In genomic region chr3:184739594-184740505, GRCh38 we compare ENCODE assay signal across 24 cellular contexts. TPM values are rescaled to one million over a fixed set of nuclear protein-coding genes. Genes with fewer than 3 reads are reported as not detected.
DNase-seq lines count a peak whose midpoint lies in the region; ATAC-seq, FAIRE-seq and TF ChIP-seq lines count a peak whose summit lies in the region.
"Had no signal": no experiment of that assay in that cellular context is flagged by ENCODE, and none has a peak within 500 bp of the region (broad histone marks: within the 10 kb centered on the region; RNA-seq: fewer than 3 reads in every experiment).

No MANE protein-coding gene starts in this region.

- H3K27ac Mint-ChIP-seq in astrocyte (ENCODE audit: unreplicated experiment): no peak overlapping the region
- H3K27ac Mint-ChIP-seq: activated naive CD4-positive, alpha-beta T cell treated with anti-CD3 and anti-CD28 coated beads, Interleukin-2, amount 50 U/mL, for 24 hours; immature natural killer cell; natural killer cell treated with Interleukin-12 subunit alpha and Interleukin-12 subunit beta and Interleukin-15 and Interleukin-18, amount 100 ng/mL, for 72 hours had no signal

- no peaks in the 10 kb centered on the region for H4K20me1 ChIP-seq in IMR-90 (ENCODE audit: insufficient read depth, low read length)
- no peaks in the 10 kb centered on the region for H4K20me1 ChIP-seq in astrocyte (ENCODE audit: insufficient read depth, low read length)

- no peak overlapping the region for H3K4ac ChIP-seq in IMR-90 (ENCODE audit: low read depth, low read length)

- no peak for FAIRE-seq in astrocyte (lab: Jason Lieb, UNC)
- FAIRE-seq: frontal cortex, TTC549 had no signal

- no peak overlapping the region for H3K23ac ChIP-seq in IMR-90 (ENCODE audit: low read depth, low read length)

- no peak for TF ChIP-seq CTCF in IMR-90 (conservative IDR thresholded peaks at IDR 0.05; ENCODE audit: low read depth, low read length)
- TF ChIP-seq CTCF in astrocyte (IDR thresholded peaks at IDR 0.05; ENCODE audit: insufficient read depth, low read depth, low read length): no peak
- TF ChIP-seq CTCF in heart right ventricle (IDR thresholded peaks at IDR 0.05): no peak

- CTCF ChIA-PET in IMR-90 (lab: Yijun Ruan, JAX): no interaction called here

- H3K4me3 Mint-ChIP-seq in astrocyte (ENCODE audit: unreplicated experiment): peak overlapping the region; percentile 50
- H3K4me3 Mint-ChIP-seq: activated naive CD4-positive, alpha-beta T cell treated with anti-CD3 and anti-CD28 coated beads, Interleukin-2, amount 50 U/mL, for 24 hours; CD4-positive, alpha-beta memory T cell; immature natural killer cell; natural killer cell treated with Interleukin-12 subunit alpha and Interleukin-12 subunit beta and Interleukin-15 and Interleukin-18, amount 100 ng/mL, for 72 hours had no signal

- H3K4me1 Mint-ChIP-seq in astrocyte (ENCODE audit: low read depth, unreplicated experiment): peaks cover 31% of the 10 kb centered on the region
- H3K4me1 Mint-ChIP-seq: activated naive CD4-positive, alpha-beta T cell treated with anti-CD3 and anti-CD28 coated beads, Interleukin-2, amount 50 U/mL, for 24 hours; CD4-positive, alpha-beta memory T cell; immature natural killer cell had no signal

- H3K27ac ChIP-seq in IMR-90 (ENCODE audit: insufficient read depth, low read length) (no peak overlapping the region), astrocyte (ENCODE audit: low read depth, low read length) (no peak overlapping the region), esophagus (ENCODE audit: low read depth in 2 of 2, low read length in 1 of 2) (peak overlapping the region; percentile 97 to 98), skin epidermis (peak overlapping the region in 14 of 21 experiments; percentile 26 to 90 (median 72)), heart right ventricle (no peak overlapping the region)
- H3K27ac ChIP-seq: KMS-11, parathyroid adenoma, Peyer's patch, SJCRH30, stomach, transverse colon had no signal

- no peak overlapping the region for H3K18ac ChIP-seq in IMR-90 (ENCODE audit: low read depth, low read length)

- POLR2A ChIA-PET in IMR-90 (lab: Charles Lee; ENCODE audit: unreplicated experiment): interaction anchor here (1.2 kb wide), 1 partner anchor 27 kb away, joined by 28 read pairs; the partner anchor contains the start of gene MAGEF1

- dilution Hi-C loops in IMR-90 (cut with HindIII; ENCODE audit: low sequenced_read_pairs, unreplicated experiment): no loop called here

- no peak for DNase-seq in IMR-90
- DNase-seq in astrocyte (ENCODE audit: low read depth): no peak
- no peak for DNase-seq in kidney tubule cell (ENCODE audit: low spot score)
- DNase-seq in heart right ventricle: no peak
- DNase-seq: activated CD4-positive, alpha-beta T cell treated with anti-CD3 and anti-CD28 coated beads for 1 hour; CD4-positive, alpha-beta memory T cell; DMS 273 treated with DMSO at 0.1 percent for 48 hours; immature natural killer cell; left ventricle myocardium superior; right cardiac atrium; stimulated activated CD4-positive, alpha-beta T cell treated with anti-CD3 and anti-CD28 coated beads, Interleukin-12 subunit alpha, Interleukin-12 subunit beta, amount 100 ng/mL, for 4 hours; transverse colon had no signal

- WGBS in IMR-90 (ENCODE audit: extremely low coverage in 2 of 2, insufficient read length in 1 of 2), 2 experiments: 100% methylated on average over 1 of the region's 5 CpGs; no CpG with 5 or more reads in 1 of the 2 experiments
- 73 to 74% methylated on average over 5 of the region's 5 CpGs for WGBS in esophagus, 2 donors
- 91 to 94% methylated on average over 5 of the region's 5 CpGs for WGBS in heart right ventricle, 2 donors

- H3K79me1 ChIP-seq in IMR-90 (ENCODE audit: low read depth in 1 of 2, low read length in 2 of 2): no peaks in the 10 kb centered on the region

- TF ChIP-seq POLR2A in IMR-90 (IDR thresholded peaks at IDR 0.05; ENCODE audit: low read depth, low read length): no peak

- H3K4me3 ChIP-seq in IMR-90 (ENCODE audit: insufficient read depth, low read depth, low read length) (no peak overlapping the region), astrocyte (ENCODE audit: insufficient read depth, low read depth, low read length) (no peak overlapping the region), esophagus (ENCODE audit: low read depth in 1 of 2, low read length in 2 of 2) (no peak overlapping the region), skin epidermis (no peak overlapping the region), heart right ventricle (no peak overlapping the region)
- H3K4me3 ChIP-seq: Peyer's patch, SJCRH30, stomach, transverse colon had no signal

- 0 out of 2 replicates have a peak overlapping the region, but pooled peaks have one; percentile 21 for H3K14ac ChIP-seq in IMR-90 (replicated peaks; ENCODE audit: low read depth, low read length)

- peaks cover 8% of the 10 kb centered on the region for H3K4me1 ChIP-seq in IMR-90 (ENCODE audit: control insufficient read depth, insufficient read depth, low read length)
- peaks cover 22% of the 10 kb centered on the region for H3K4me1 ChIP-seq in astrocyte (ENCODE audit: insufficient read depth, low read length)
- peaks cover 4 to 24% of the 10 kb centered on the region in 2 donors for H3K4me1 ChIP-seq in esophagus (ENCODE audit: control insufficient read depth in 2 of 2, insufficient read depth in 2 of 2, low read length in 1 of 2)
- peaks cover 0 to 4% (median 0%) of the 10 kb centered on the region in 9 donors for H3K4me1 ChIP-seq in heart right ventricle
- H3K4me1 ChIP-seq: parathyroid adenoma, SJCRH30, transverse colon had no signal

- peaks cover 6% of the 10 kb centered on the region; the same call in 1 of the 2 replicates for H3K9me1 ChIP-seq in IMR-90 (ENCODE audit: insufficient read depth, low read length)

- H2BK15ac ChIP-seq in IMR-90 (ENCODE audit: low read depth, low read length): peak overlapping the region; percentile 55; the same call in 1 of the 3 replicates

- H3K9me3 ChIP-seq in IMR-90 (ENCODE audit: control insufficient read depth, insufficient read depth, low read length) (no peaks in the 10 kb centered on the region), astrocyte (ENCODE audit: insufficient read depth, low read depth, low read length) (no peaks in the 10 kb centered on the region), esophagus (ENCODE audit: control insufficient read depth in 2 of 2, insufficient read depth in 1 of 2, low read depth in 1 of 2, low read length in 1 of 2) (no peaks in the 10 kb centered on the region), heart right ventricle (no peaks in the 10 kb centered on the region)
- H3K9me3 ChIP-seq: Peyer's patch, SJCRH30, stomach, transverse colon had no signal

- H2AK5ac ChIP-seq in IMR-90 (ENCODE audit: low read depth, low read length): no peak overlapping the region

- no peak overlapping the region for H3K9ac ChIP-seq in IMR-90 (ENCODE audit: low read depth, low read length)
- no peak overlapping the region for H3K9ac ChIP-seq in astrocyte (ENCODE audit: low read length)
- H3K9ac ChIP-seq: KMS-11, parathyroid adenoma had no signal

- H3K27me3 ChIP-seq in IMR-90 (ENCODE audit: control insufficient read depth, insufficient read depth, low read length) (no peaks in the 10 kb centered on the region; the same call in 1 of the 2 replicates), astrocyte (ENCODE audit: insufficient read depth, low read length) (no peaks in the 10 kb centered on the region), esophagus (ENCODE audit: control insufficient read depth in 1 of 2, insufficient read depth in 2 of 2, low read length in 2 of 2) (no peaks in the 10 kb centered on the region), heart right ventricle (peaks cover 0 to 6% (median 0%) of the 10 kb centered on the region in 7 donors)
- H3K27me3 ChIP-seq: Peyer's patch, SJCRH30, stomach, transverse colon had no signal

- H2AFZ ChIP-seq in IMR-90 (replicated peaks; ENCODE audit: low read length, poor library complexity): peak overlapping the region; percentile 52
- H2AFZ ChIP-seq in astrocyte (ENCODE audit: low read depth, low read length): peak overlapping the region; percentile 32
- H2AFZ ChIP-seq: parathyroid adenoma had no signal

- peaks cover 9% of the 10 kb centered on the region for H3K27me3 Mint-ChIP-seq in astrocyte (ENCODE audit: low read depth, unreplicated experiment)
- H3K27me3 Mint-ChIP-seq: activated naive CD4-positive, alpha-beta T cell treated with anti-CD3 and anti-CD28 coated beads, Interleukin-2, amount 50 U/mL, for 24 hours had no signal

- no peak overlapping the region for H2BK5ac ChIP-seq in IMR-90 (ENCODE audit: low read depth, low read length, poor library complexity, severe bottlenecking)

- peaks cover 5% of the 10 kb centered on the region for H3K36me3 Mint-ChIP-seq in astrocyte (ENCODE audit: low read depth, unreplicated experiment)
- H3K36me3 Mint-ChIP-seq: activated naive CD4-positive, alpha-beta T cell treated with anti-CD3 and anti-CD28 coated beads, Interleukin-2, amount 50 U/mL, for 24 hours; CD4-positive, alpha-beta memory T cell; immature natural killer cell; natural killer cell treated with Interleukin-12 subunit alpha and Interleukin-12 subunit beta and Interleukin-15 and Interleukin-18, amount 100 ng/mL, for 72 hours had no signal

- no peak overlapping the region for H2BK20ac ChIP-seq in IMR-90 (ENCODE audit: low read depth, low read length)

- no peak overlapping the region for H4K91ac ChIP-seq in IMR-90 (ENCODE audit: insufficient read depth, low read depth, low read length)

- H2AK9ac ChIP-seq in IMR-90 (replicated peaks; ENCODE audit: low read depth, low read length, poor library complexity): peak overlapping the region; percentile 48

- no peaks in the 10 kb centered on the region for H3K36me3 ChIP-seq in IMR-90 (ENCODE audit: control insufficient read depth, insufficient read depth, low read length)
- no peaks in the 10 kb centered on the region for H3K36me3 ChIP-seq in astrocyte (ENCODE audit: insufficient read depth, low read length)
- H3K36me3 ChIP-seq in esophagus (ENCODE audit: control insufficient read depth in 2 of 2, insufficient read depth in 2 of 2, low read length in 1 of 2): no peaks in the 10 kb centered on the region
- no peaks in the 10 kb centered on the region for H3K36me3 ChIP-seq in heart right ventricle
- H3K36me3 ChIP-seq: Peyer's patch, SJCRH30, stomach, transverse colon had no signal

- no peaks in the 10 kb centered on the region for H3K79me2 ChIP-seq in astrocyte (ENCODE audit: insufficient read depth, low read length)
- H3K79me2 ChIP-seq: parathyroid adenoma had no signal

- ATAC-seq in IMR-90 (ENCODE audit: low read depth): no peak
- ATAC-seq in HG03565 (IDR thresholded peaks at IDR 0.05; ENCODE audit: unreplicated experiment): no peak
- ATAC-seq in heart right ventricle: no peak
- ATAC-seq: left ventricle myocardium superior, right cardiac atrium had no signal

- BruUV-seq in IMR-90 (replicated peaks; lab: Mats Ljungman, UMichigan): no TSS peak

- no peak overlapping the region for H4K5ac ChIP-seq in IMR-90 (ENCODE audit: low read depth, low read length)

- H2BK120ac ChIP-seq in IMR-90 (ENCODE audit: low read depth, low read length): no peak overlapping the region

- TF ChIP-seq RAD21 in IMR-90 (IDR thresholded peaks at IDR 0.05; ENCODE audit: low read length): no peak

- H4K8ac ChIP-seq in IMR-90 (ENCODE audit: low read depth in 2 of 2, low read length in 2 of 2): peak overlapping the region in 1 of 2 experiments; percentile 5; a peak in 1 of 4 replicates

- in situ Hi-C loops in IMR-90 (cut with MboI; ENCODE audit: low sequenced_read_pairs): no loop called here

- H3K4me2 ChIP-seq in IMR-90 (ENCODE audit: low read depth, low read length) (no peak overlapping the region), astrocyte (ENCODE audit: low read length) (peak overlapping the region; percentile 6)
- H3K4me2 ChIP-seq: KMS-11 had no signal

- intact Hi-C loops in IMR-90 (cut with micrococcal nuclease) (no loop called here), heart right ventricle (cut with DNase I) (no loop called here)

- no peak overlapping the region for H3K56ac ChIP-seq in IMR-90 (ENCODE audit: extremely low read depth, insufficient read depth, low read length)

- H3K9me3 Mint-ChIP-seq in astrocyte (ENCODE audit: unreplicated experiment): no peaks in the 10 kb centered on the region
- H3K9me3 Mint-ChIP-seq: activated naive CD4-positive, alpha-beta T cell treated with anti-CD3 and anti-CD28 coated beads, Interleukin-2, amount 50 U/mL, for 24 hours; CD4-positive, alpha-beta memory T cell; immature natural killer cell; natural killer cell treated with Interleukin-12 subunit alpha and Interleukin-12 subunit beta and Interleukin-15 and Interleukin-18, amount 100 ng/mL, for 72 hours had no signal

RNA-seq across cellular contexts. Expression of gene MAGEF1, which starts 28.0 kb away (rescaled TPM):
- total RNA-seq in IMR-90 (2012; rRNA removed) (10.6 and 16.4 TPM in 2 replicates), astrocyte (26.2 and 28.8 TPM in 2 replicates), heart right ventricle (10 to 100 TPM; 26.7 to 33.9 (median 30.5) TPM)
- polyA plus RNA-seq in IMR-90 (2012; rRNA removed) (18.3 and 19.4 TPM in 2 replicates), esophagus (10 to 100 TPM; 25.7 to 27.2 TPM), heart right ventricle (10 to 100 TPM; 20.1 to 32.6 TPM)
- polyA plus RNA-seq in IMR-90 (2012; cell fraction: cytosol; rRNA removed): 19.1 and 19.8 TPM in 2 replicates
- polyA plus RNA-seq in IMR-90 (2012; cell fraction: nucleus; rRNA removed; ENCODE audit: low replicate concordance): 6.1 and 8.7 TPM in 2 replicates

Comparison
In these comparisons a context has a peak if more than half of its experiments do, and no peak if none do; other contexts are left out.
1. H3K27ac ChIP-seq: peak in esophagus (2 of 2) and skin epidermis (14 of 21); none in IMR-90 (single experiment), astrocyte (single experiment) and heart right ventricle (0 of 10).